Comparison of ENCODE assay signal across 1 cellular context in genomic region chr13:44017756-44018309, GRCh38.
TF ChIP-seq lines count a peak whose summit lies in the region.

No MANE protein-coding gene starts in this region.

TF ChIP-seq in GM23338, 12 proteins besides CTCF, POLR2A, EP300 and RAD21 (continued from another document):
- TF ChIP-seq ZNF462 (CRISPR knock-in tag; IDR thresholded peaks at IDR 0.05) (no peak), POLR2AphosphoS5 (IDR thresholded peaks at IDR 0.05; ENCODE audit: low read depth) (no peak), CREB1 (CRISPR knock-in tag; IDR thresholded peaks at IDR 0.05; ENCODE audit: low read depth) (no peak), NANOG (IDR thresholded peaks at IDR 0.05; ENCODE audit: borderline replicate concordance) (no peak), ZNF114 (CRISPR knock-in tag; IDR thresholded peaks at IDR 0.05) (no peak), REST (IDR thresholded peaks at IDR 0.05; ENCODE audit: unreplicated experiment) (no peak), EZH2phosphoT487 (IDR thresholded peaks at IDR 0.05; ENCODE audit: unreplicated experiment) (no peak), ETS1 (IDR thresholded peaks at IDR 0.05) (no peak), JUNB (IDR thresholded peaks at IDR 0.05; ENCODE audit: unreplicated experiment) (no peak), ZNF331 (CRISPR knock-in tag; IDR thresholded peaks at IDR 0.05; ENCODE audit: low read depth) (no peak), STAT1 (IDR thresholded peaks at IDR 0.05; ENCODE audit: unreplicated experiment) (no peak)
